In genomic region chr16:70589998-70590471, GRCh38 we compare ENCODE assay signal across 11 cellular contexts. TPM values are rescaled to one million over a fixed set of nuclear protein-coding genes. Genes with fewer than 3 reads are reported as not detected.
DNase-seq lines count a peak whose midpoint lies in the region; ATAC-seq and TF ChIP-seq lines count a peak whose summit lies in the region.
"Had no signal": no experiment of that assay in that cellular context is flagged by ENCODE, and none has a peak within 500 bp of the region (broad histone marks: within the 10 kb centered on the region; RNA-seq: fewer than 3 reads in every experiment).

No MANE protein-coding gene starts in this region.

- H3K27ac ChIP-seq in heart left ventricle = peak overlapping the region in 10 of 12 donors; percentile 4 to 73 (median 48)
- H3K27ac ChIP-seq: BLaER1 treated with 17β-estradiol and CSF1 and Interleukin-3, amounts not matched to agents 10 nM and 100 nM had no signal

- TF ChIP-seq POLR2A in heart left ventricle (IDR thresholded peaks at IDR 0.05) = no peak

- H3K27me3 ChIP-seq in heart left ventricle = no peaks in the 10 kb centered on the region
- H3K27me3 ChIP-seq: BLaER1 treated with 17β-estradiol and CSF1 and Interleukin-3, amounts not matched to agents 10 nM and 100 nM had no signal

- intact Hi-C loops in heart left ventricle (cut with DNase I) = loop anchor here in 2 of 10 donors (2.0 kb wide), 2 partner anchors 15 to 39 kb away; no protein-coding TSS in a partner anchor

- H3K9me3 ChIP-seq in heart left ventricle = peaks cover 0 to 5% (median 0%) of the 10 kb centered on the region in 12 donors
- H3K9me3 ChIP-seq: BLaER1 treated with 17β-estradiol and CSF1 and Interleukin-3, amounts not matched to agents 10 nM and 100 nM had no signal

- H3K36me3 ChIP-seq in heart left ventricle = no peaks in the 10 kb centered on the region
- H3K36me3 ChIP-seq: BLaER1 treated with 17β-estradiol and CSF1 and Interleukin-3, amounts not matched to agents 10 nM and 100 nM had no signal

- peak overlapping the region in 4 of 12 donors; percentile 4 to 34 (median 19) for H3K4me3 ChIP-seq in heart left ventricle
- H3K4me3 ChIP-seq: BLaER1 treated with 17β-estradiol and CSF1 and Interleukin-3, amounts not matched to agents 10 nM and 100 nM had no signal

- DNase-seq in AG09319 (ENCODE audit: extremely low read depth, low read depth) = peak; percentile 34
- peak; percentile 81 for DNase-seq in astrocyte of the hippocampus (ENCODE audit: low read depth, low spot score)
- peak; percentile 46 to 66 (median 59) for DNase-seq in heart left ventricle
- DNase-seq in renal cortical epithelial cell (ENCODE audit: low read depth) = peak; percentile 44
- no peak for DNase-seq in LoVo (ENCODE audit: low spot score)
- DNase-seq in NCI-H524 treated with DMSO at 0.1 percent for 48 hours (lab: John Stamatoyannopoulos, UW) = no peak
- DNase-seq: activated CD4-positive, alpha-beta T cell treated with anti-CD3 and anti-CD28 coated beads for 36 hours; activated naive CD8-positive, alpha-beta T cell treated with anti-CD3 and anti-CD28 coated beads, Interleukin-2, amount 10 ng/mL, durations not matched to agents 7 days and 5 days had no signal

- TF ChIP-seq CTCF in AG09319 (IDR thresholded peaks at IDR 0.05; ENCODE audit: low read depth, low read length) (no peak), heart left ventricle (IDR thresholded peaks at IDR 0.05) (no peak)

- peak in 3 of 4 donors; percentile 27 to 60 (median 42) for ATAC-seq in heart left ventricle
- ATAC-seq in GM18498 (IDR thresholded peaks at IDR 0.05; ENCODE audit: unreplicated experiment) = no peak
- ATAC-seq in activated CD4-positive, CD25-positive, alpha-beta regulatory T cell treated with anti-CD3 and anti-CD28 coated beads, Interleukin-2, amount 50 U/mL, for 24 hours = no peak
- ATAC-seq: activated CD4-positive, alpha-beta T cell treated with anti-CD3 and anti-CD28 coated beads for 36 hours had no signal

- peaks cover 3 to 57% (median 32%) of the 10 kb centered on the region in 12 donors for H3K4me1 ChIP-seq in heart left ventricle

- WGBS in heart left ventricle, 4 donors = 19 to 43% (median 29%) methylated on average over 10 of the region's 10 CpGs

RNA-seq across cellular contexts. Expression of gene IL34, which starts 56.3 kb away (rescaled TPM):
- total RNA-seq in heart left ventricle (1 to 10 TPM in 8 of 9 donors, under 1 TPM in 1; 0.49 to 6.5 (median 2.7) TPM), renal cortical epithelial cell (0.60 and 0.69 TPM in 2 replicates)
- 1 to 10 TPM in 1 of 2 donors, under 1 TPM in 1; 0.82 to 2.3 TPM for polyA plus RNA-seq in heart left ventricle
- total RNA-seq: activated CD4-positive, alpha-beta T cell treated with anti-CD3 and anti-CD28 coated beads for 36 hours had no signal

Comparison
In these comparisons a context has a peak if more than half of its experiments do, and no peak if none do; other contexts are left out.
1. DNase-seq: peak in AG09319 (single experiment), astrocyte of the hippocampus (single experiment), heart left ventricle (5 of 5) and renal cortical epithelial cell (single experiment); none in LoVo (single experiment) and NCI-H524 treated with DMSO at 0.1 percent for 48 hours (single experiment).
2. ATAC-seq: peak in heart left ventricle (3 of 4); none in GM18498 (single experiment) and activated CD4-positive, CD25-positive, alpha-beta regulatory T cell treated with anti-CD3 and anti-CD28 coated beads, Interleukin-2, amount 50 U/mL, for 24 hours (0 of 2).